Comparison of ENCODE assay signal across 9 cellular contexts in genomic region chr11:19474954-19475811, GRCh38.
DNase-seq lines count a peak whose midpoint lies in the region; ATAC-seq and TF ChIP-seq lines count a peak whose summit lies in the region.
"Had no signal": no experiment of that assay in that cellular context is flagged by ENCODE, and none has a peak within 500 bp of the region (broad histone marks: within the 10 kb centered on the region; RNA-seq: fewer than 3 reads in every experiment).

No MANE protein-coding gene starts in this region.

- DNase-seq in C1 segment of cervical spinal cord (lab: John Stamatoyannopoulos, UW) (peak in 11 of 14 donors; percentile 34 to 80 (median 64)), caudate nucleus (lab: John Stamatoyannopoulos, UW) (peak in 54 of 61 donors; percentile 6 to 85 (median 60)), ecto neural progenitor cell (ENCODE audit: low spot score) (no peak), type B pancreatic cell (ENCODE audit: extremely low spot score, unreplicated experiment) (no peak), brain microvascular endothelial cell (no peak)
- DNase-seq in activated T-cell treated with anti-CD3 and anti-CD28 coated beads, Interleukin-2, amount 50 U/mL, for 24 hours = no peak
- DNase-seq: adrenal gland had no signal

- peaks cover 10% of the 10 kb centered on the region for H3K27me3 Mint-ChIP-seq in activated T-cell treated with anti-CD3 and anti-CD28 coated beads, Interleukin-2, amount 50 U/mL, for 24 hours
- H3K27me3 Mint-ChIP-seq in type B pancreatic cell = peaks cover 20% of the 10 kb centered on the region

- H3K4me3 Mint-ChIP-seq in activated T-cell treated with anti-CD3 and anti-CD28 coated beads, Interleukin-2, amount 50 U/mL, for 24 hours = no peak overlapping the region
- H3K4me3 Mint-ChIP-seq in type B pancreatic cell = no peak overlapping the region

- no peak overlapping the region for H3K27ac Mint-ChIP-seq in activated T-cell treated with anti-CD3 and anti-CD28 coated beads, Interleukin-2, amount 50 U/mL, for 24 hours
- no peak overlapping the region for H3K27ac Mint-ChIP-seq in type B pancreatic cell

- peaks cover 18% of the 10 kb centered on the region for H3K27me3 ChIP-seq in brain microvascular endothelial cell (replicated peaks)
- H3K27me3 ChIP-seq: adrenal gland had no signal

- H3K27ac ChIP-seq in caudate nucleus (ENCODE audit: low read depth, low read length) (peak overlapping the region; percentile 94), brain microvascular endothelial cell (no peak overlapping the region)
- H3K27ac ChIP-seq: adrenal gland had no signal

- H3K4me3 ChIP-seq in brain microvascular endothelial cell (ENCODE audit: low read depth, low read length) = no peak overlapping the region
- H3K4me3 ChIP-seq: adrenal gland had no signal

- in situ Hi-C loops in brain microvascular endothelial cell (cut with HindIII; ENCODE audit: low pct_ligation_motif_present, low sequenced_read_pairs) = no loop called here

- no peaks in the 10 kb centered on the region for H3K36me3 ChIP-seq in brain microvascular endothelial cell (replicated peaks)
- H3K36me3 ChIP-seq: adrenal gland had no signal

- TF ChIP-seq CTCF in type B pancreatic cell (conservative IDR thresholded peaks at IDR 0.05) (no peak), brain microvascular endothelial cell (IDR thresholded peaks at IDR 0.05; ENCODE audit: low read depth, low read length, missing control alignments) (no peak)

- no peaks in the 10 kb centered on the region for H3K9me3 Mint-ChIP-seq in activated T-cell treated with anti-CD3 and anti-CD28 coated beads, Interleukin-2, amount 50 U/mL, for 24 hours
- no peaks in the 10 kb centered on the region for H3K9me3 Mint-ChIP-seq in type B pancreatic cell

- peak; percentile 78 for ATAC-seq in GM19438 (IDR thresholded peaks at IDR 0.05; ENCODE audit: low read depth, unreplicated experiment)
- ATAC-seq in HG03159 (IDR thresholded peaks at IDR 0.05; ENCODE audit: unreplicated experiment) = peak; percentile 65

- no peaks in the 10 kb centered on the region for H3K36me3 Mint-ChIP-seq in activated T-cell treated with anti-CD3 and anti-CD28 coated beads, Interleukin-2, amount 50 U/mL, for 24 hours (ENCODE audit: low read depth)
- no peaks in the 10 kb centered on the region for H3K36me3 Mint-ChIP-seq in type B pancreatic cell

- no peaks in the 10 kb centered on the region for H3K4me1 Mint-ChIP-seq in activated T-cell treated with anti-CD3 and anti-CD28 coated beads, Interleukin-2, amount 50 U/mL, for 24 hours (ENCODE audit: low read depth)
- H3K4me1 Mint-ChIP-seq in type B pancreatic cell (ENCODE audit: unreplicated experiment) = peaks cover 14% of the 10 kb centered on the region

Comparison
In these comparisons a context has a peak if more than half of its experiments do, and no peak if none do; other contexts are left out.
1. DNase-seq: peak in C1 segment of cervical spinal cord (11 of 14) and caudate nucleus (54 of 61); none in ecto neural progenitor cell (single experiment), activated T-cell treated with anti-CD3 and anti-CD28 coated beads, Interleukin-2, amount 50 U/mL, for 24 hours (single experiment), type B pancreatic cell (single experiment) and brain microvascular endothelial cell (single experiment).